25 cellular contexts compared by ENCODE assay signal in genomic region chr22:35610741-35611140, GRCh38. TPM values are rescaled to one million over a fixed set of nuclear protein-coding genes. Genes with fewer than 3 reads are reported as not detected.
DNase-seq lines count a peak whose midpoint lies in the region; ATAC-seq and TF ChIP-seq lines count a peak whose summit lies in the region.
"Had no signal": no experiment of that assay in that cellular context is flagged by ENCODE, and none has a peak within 500 bp of the region (broad histone marks: within the 10 kb centered on the region; RNA-seq: fewer than 3 reads in every experiment).

No MANE protein-coding gene starts in this region.

- 74 to 77% methylated on average over 10 of the region's 10 CpGs for WGBS in heart right ventricle, 2 donors
- 76 to 86% methylated on average over 9 to 10 of the region's 10 CpGs for WGBS in endodermal cell (ENCODE audit: insufficient coverage in 1 of 2, insufficient read length in 1 of 2), 2 experiments

- intact Hi-C loops in heart right ventricle (cut with DNase I): no loop called here
- intact Hi-C loops in cardiac septum (cut with DNase I): no loop called here

- H3K9ac ChIP-seq in skeletal muscle tissue (ENCODE audit: low read depth in 1 of 3, low read length in 3 of 3): peak overlapping the region in 1 of 3 donors; percentile 95
- no peak overlapping the region for H3K9ac ChIP-seq in endodermal cell (ENCODE audit: extremely low read depth, low read length, poor library complexity, severe bottlenecking)

- H3K36me3 Mint-ChIP-seq in endodermal cell (ENCODE audit: low read depth): no peaks in the 10 kb centered on the region
- H3K36me3 Mint-ChIP-seq: CD4-positive, alpha-beta memory T cell had no signal

- no peaks in the 10 kb centered on the region for H3K4me1 Mint-ChIP-seq in endodermal cell

- no peak overlapping the region for H3K27ac Mint-ChIP-seq in endodermal cell
- H3K27ac Mint-ChIP-seq: CD4-positive, alpha-beta memory T cell; GM23338 had no signal

- H3K9me3 Mint-ChIP-seq in endodermal cell: no peaks in the 10 kb centered on the region
- H3K9me3 Mint-ChIP-seq: CD4-positive, alpha-beta memory T cell; GM23338; H9 had no signal

- H3K27me3 ChIP-seq in heart right ventricle: no peaks in the 10 kb centered on the region
- no peaks in the 10 kb centered on the region for H3K27me3 ChIP-seq in skeletal muscle tissue (ENCODE audit: control insufficient read depth in 3 of 3, insufficient read depth in 3 of 3, low read length in 3 of 3)
- H3K27me3 ChIP-seq in endodermal cell (ENCODE audit: control insufficient read depth, insufficient read depth, low read length, poor library complexity, severe bottlenecking): no peaks in the 10 kb centered on the region
- H3K27me3 ChIP-seq: SJSA1 had no signal

- H3K36me3 ChIP-seq in heart right ventricle (peaks cover 0 to 41% (median 0%) of the 10 kb centered on the region in 9 donors), skeletal muscle tissue (ENCODE audit: control insufficient read depth in 3 of 3, insufficient read depth in 3 of 3, low read length in 3 of 3) (peaks cover 41 to 77% (median 43%) of the 10 kb centered on the region in 3 donors), endodermal cell (ENCODE audit: control insufficient read depth, insufficient read depth, low read length) (no peaks in the 10 kb centered on the region)
- H3K36me3 ChIP-seq: SJSA1 had no signal

- H3K4me1 ChIP-seq in heart right ventricle: peaks cover 12 to 62% (median 31%) of the 10 kb centered on the region in 9 donors
- peaks cover 73 to 86% (median 74%) of the 10 kb centered on the region in 3 donors for H3K4me1 ChIP-seq in skeletal muscle tissue (ENCODE audit: control insufficient read depth in 3 of 3, insufficient read depth in 3 of 3, low read length in 3 of 3)
- H3K4me1 ChIP-seq in endodermal cell (ENCODE audit: control insufficient read depth, insufficient read depth, low read length): no peaks in the 10 kb centered on the region
- H3K4me1 ChIP-seq: SJSA1 had no signal

- H3K27ac ChIP-seq in heart right ventricle (peak overlapping the region in 9 of 10 donors; percentile 42 to 94 (median 88)), C4-2B (peak overlapping the region; percentile 93), VCaP (peak overlapping the region; percentile 93), skeletal muscle tissue (ENCODE audit: low read depth, low read length) (peak overlapping the region; percentile 95), endodermal cell (ENCODE audit: low read depth, low read length) (no peak overlapping the region)
- H3K27ac ChIP-seq: SJSA1 had no signal

- DNase-seq in heart right ventricle (no peak), cardiac septum (ENCODE audit: low spot score) (no peak), NCI-H524 treated with DMSO at 0.1 percent for 48 hours (lab: John Stamatoyannopoulos, UW) (no peak), endodermal cell (no peak)
- DNase-seq: CD4-positive, alpha-beta memory T cell; COR-L47; DMS53; H9; Karpas-422; NCI-H1105; NCI-H1436 treated with DMSO at 0.1 percent for 48 hours; NCI-H1930; NCI-H2107; NCI-H446; NCI-H526 had no signal

- H3K4me3 Mint-ChIP-seq in endodermal cell: no peak overlapping the region
- H3K4me3 Mint-ChIP-seq: CD4-positive, alpha-beta memory T cell; GM23338; H9 had no signal

- H3K27me3 Mint-ChIP-seq in endodermal cell (ENCODE audit: insufficient read depth): peaks cover 1% of the 10 kb centered on the region

- H3K9me3 ChIP-seq in heart right ventricle: no peaks in the 10 kb centered on the region
- H3K9me3 ChIP-seq in skeletal muscle tissue (ENCODE audit: control insufficient read depth in 3 of 3, low read length in 3 of 3): no peaks in the 10 kb centered on the region
- no peaks in the 10 kb centered on the region for H3K9me3 ChIP-seq in endodermal cell (ENCODE audit: control insufficient read depth, low read length)
- H3K9me3 ChIP-seq: SJSA1 had no signal

- TF ChIP-seq CTCF in heart right ventricle (IDR thresholded peaks at IDR 0.05): no peak
- TF ChIP-seq CTCF in C4-2B (conservative IDR thresholded peaks at IDR 0.05): no peak
- TF ChIP-seq CTCF in VCaP (conservative IDR thresholded peaks at IDR 0.05): no peak
- no peak for TF ChIP-seq CTCF in endodermal cell (conservative IDR thresholded peaks at IDR 0.05)

- peak overlapping the region in 2 of 10 donors; percentile 15 to 59 for H3K4me3 ChIP-seq in heart right ventricle
- H3K4me3 ChIP-seq in skeletal muscle tissue (ENCODE audit: low read length in 3 of 3): peak overlapping the region in 1 of 3 donors; percentile 95
- H3K4me3 ChIP-seq in endodermal cell (ENCODE audit: low read length): no peak overlapping the region
- H3K4me3 ChIP-seq: GM23338, SJSA1 had no signal

- ATAC-seq in heart right ventricle: no peak
- ATAC-seq: GM23338 had no signal

RNA-seq across cellular contexts. Expression of gene MB, which starts 6.4 kb away (rescaled TPM):
- total RNA-seq in heart right ventricle (over 10,000 TPM in 9 of 10 donors, 1,000 to 10,000 TPM in 1; 9,966 to 22,407 (median 14,751) TPM), cardiac septum (7,641 TPM), skeletal muscle tissue (84.5 TPM), endodermal cell (1 to 10 TPM; 1.4 to 2.6 TPM)
- polyA plus RNA-seq in heart right ventricle: over 10,000 TPM in 1 of 2 donors, 1,000 to 10,000 TPM in 1; 8,931 to 10,284 TPM
- polyA plus RNA-seq in endodermal cell (2013, experiment 1 of 2): 0.68 TPM
- polyA plus RNA-seq in endodermal cell (2013, experiment 2 of 2): 1.1 TPM
- total RNA-seq: CD4-positive, alpha-beta memory T cell; G401; GM23338; HepG2; HT1080; OCI-LY7; SJSA1 had no signal
- polyA plus RNA-seq: BJ; CD4-positive, alpha-beta memory T cell; GM23338 had no signal

RNA-seq across cellular contexts. Expression of gene APOL6, which starts 37.5 kb away (rescaled TPM):
- total RNA-seq in heart right ventricle (10 to 100 TPM in 2 of 10 donors, 1 to 10 TPM in 8; 4.6 to 51.9 (median 8.7) TPM), cardiac septum (5.7 TPM), skeletal muscle tissue (5.2 TPM), endodermal cell (not detected)
- polyA plus RNA-seq in heart right ventricle: 1 to 10 TPM; 1.7 to 4.0 TPM
- not detected for polyA plus RNA-seq in endodermal cell (2013, experiment 1 of 2)
- not detected for polyA plus RNA-seq in endodermal cell (2013, experiment 2 of 2)

Comparison
In these comparisons a context has a peak if more than half of its experiments do, and no peak if none do; other contexts are left out.
1. RNA of gene MB, which starts 6.4 kb away (total RNA-seq): 9,966 to 22,407 TPM in heart right ventricle and 7,641 TPM in cardiac septum (single experiment); 84.5 TPM in skeletal muscle tissue (single experiment) and 1.4 to 2.6 TPM in endodermal cell; every median in the first group is over 10 times any median in the second.